8 cellular contexts compared by ENCODE assay signal in genomic region chr12:113247123-113248045, GRCh38. TPM values are rescaled to one million over a fixed set of nuclear protein-coding genes. Genes with fewer than 3 reads are reported as not detected.
A peak's percentile ranks its signal among the peaks of the same experiment; 100 is the strongest.
DNase-seq lines count a peak whose midpoint lies in the region; ATAC-seq, FAIRE-seq and TF ChIP-seq lines count a peak whose summit lies in the region.

No MANE protein-coding gene starts in this region.

- H3K36me3 Mint-ChIP-seq in progenitor cell of endocrine pancreas (ENCODE audit: insufficient read depth): peaks cover 1% of the 10 kb centered on the region
- peaks cover 30% of the 10 kb centered on the region for H3K36me3 Mint-ChIP-seq in activated naive CD8-positive, alpha-beta T cell treated with anti-CD3 and anti-CD28 coated beads, Interleukin-2, amount 50 U/mL, for 24 hours (ENCODE audit: low read depth)

- in situ Hi-C loops in Panc1 (cut with HindIII; ENCODE audit: low pct_unique_long_range_greater_than_20kb, low sequenced_read_pairs): no loop called here

- no peak overlapping the region for H3K9ac ChIP-seq in DND-41 (ENCODE audit: low read depth, low read length)
- H3K9ac ChIP-seq in endothelial cell of umbilical vein (replicated peaks; ENCODE audit: extremely low read depth, insufficient read depth, low read length): no peak overlapping the region

- H3K9me3 ChIP-seq in DND-41 (ENCODE audit: insufficient read depth, low read length, severe bottlenecking) (no peaks in the 10 kb centered on the region), Panc1 (ENCODE audit: control insufficient read depth, insufficient read depth, low read depth, low read length) (no peaks in the 10 kb centered on the region), endothelial cell of umbilical vein (replicated peaks; ENCODE audit: control insufficient read depth, insufficient read depth, low read length) (no peaks in the 10 kb centered on the region)

- H3K4me1 Mint-ChIP-seq in progenitor cell of endocrine pancreas (ENCODE audit: low read depth): peaks cover 37% of the 10 kb centered on the region
- H3K4me1 Mint-ChIP-seq in activated naive CD8-positive, alpha-beta T cell treated with anti-CD3 and anti-CD28 coated beads, Interleukin-2, amount 50 U/mL, for 24 hours: peaks cover 1% of the 10 kb centered on the region

- H3K4me1 ChIP-seq in DND-41 (ENCODE audit: insufficient read depth, low read length) (no peaks in the 10 kb centered on the region), Panc1 (ENCODE audit: control insufficient read depth, insufficient read depth, low read length) (peaks cover 38% of the 10 kb centered on the region), endothelial cell of umbilical vein (ENCODE audit: control insufficient read depth, extremely low read depth, insufficient read depth, low read length) (peaks cover 31% of the 10 kb centered on the region)

- POLR2A ChIA-PET in Panc1 (lab: Charles Lee): no interaction called here
- POLR2A ChIA-PET in endothelial cell of umbilical vein (lab: Charles Lee): interaction anchor here (2.4 kb wide), 1 partner anchor 26 kb away, joined by 8 read pairs; the partner anchor contains the start of gene TPCN1

- H3K27me3 ChIP-seq in DND-41 (ENCODE audit: insufficient read depth, low read length, poor library complexity) (no peaks in the 10 kb centered on the region), Panc1 (ENCODE audit: control insufficient read depth, insufficient read depth, low read length) (no peaks in the 10 kb centered on the region), endothelial cell of umbilical vein (ENCODE audit: control insufficient read depth in 2 of 2, insufficient read depth in 2 of 2, low read length in 2 of 2) (no peaks in the 10 kb centered on the region)

- peak; percentile 81 for FAIRE-seq in endothelial cell of umbilical vein (lab: Jason Lieb, UNC)

- H4K20me1 ChIP-seq in DND-41 (ENCODE audit: insufficient read depth, low read length) (no peaks in the 10 kb centered on the region; the same call in 1 of the 2 replicates), endothelial cell of umbilical vein (replicated peaks; ENCODE audit: control insufficient read depth, extremely low read depth, insufficient read depth, low read length) (no peaks in the 10 kb centered on the region)

- H3K27ac ChIP-seq in DND-41 (ENCODE audit: low read length) (peak overlapping the region; percentile 19; the same call in 1 of the 2 replicates), Panc1 (ENCODE audit: low read length) (peak overlapping the region; percentile 37; the same call in 1 of the 2 replicates), endothelial cell of umbilical vein (ENCODE audit: insufficient read depth, low read depth, low read length) (peak overlapping the region; percentile 2)

- no peak overlapping the region for H3K4me3 ChIP-seq in DND-41 (ENCODE audit: low read depth in 1 of 2, low read length in 2 of 2)
- H3K4me3 ChIP-seq in Panc1 (ENCODE audit: low read depth in 2 of 2, low read length in 2 of 2): no peak overlapping the region
- H3K4me3 ChIP-seq in endothelial cell of umbilical vein (replicated peaks in 1 of 3; ENCODE audit: insufficient read depth in 1 of 3, low read depth in 1 of 3, low read length in 3 of 3): no peak overlapping the region

- no peak overlapping the region for H2AFZ ChIP-seq in DND-41 (ENCODE audit: low read depth, low read length)
- H2AFZ ChIP-seq in endothelial cell of umbilical vein (ENCODE audit: low read depth, low read length): peak overlapping the region; percentile 37

- BruUV-seq in Panc1 (replicated peaks; lab: Mats Ljungman, UMichigan) (no TSS peak), endothelial cell of umbilical vein (replicated peaks; lab: Mats Ljungman, UMichigan) (no TSS peak)

- no peaks in the 10 kb centered on the region for H3K9me3 Mint-ChIP-seq in progenitor cell of endocrine pancreas (ENCODE audit: low read depth)
- H3K9me3 Mint-ChIP-seq in activated naive CD8-positive, alpha-beta T cell treated with anti-CD3 and anti-CD28 coated beads, Interleukin-2, amount 50 U/mL, for 24 hours: no peaks in the 10 kb centered on the region

- ATAC-seq in DND-41 (ENCODE audit: insufficient read depth, low read depth): no peak
- ATAC-seq in Panc1: no peak
- no peak for ATAC-seq in activated naive CD8-positive, alpha-beta T cell treated with anti-CD3 and anti-CD28 coated beads, Interleukin-2, amount 50 U/mL, for 24 hours
- ATAC-seq in HG03108 (IDR thresholded peaks at IDR 0.05; ENCODE audit: unreplicated experiment): no peak

- no peak for TF ChIP-seq POLR2A in endothelial cell of umbilical vein (IDR thresholded peaks at IDR 0.05; ENCODE audit: low read depth, low read length)

- no peak for DNase-seq in DND-41
- DNase-seq in Panc1 (ENCODE audit: low read depth, low spot score): no peak
- DNase-seq in endothelial cell of umbilical vein (ENCODE audit: low read depth, low spot score): peak; percentile 67
- DNase-seq in progenitor cell of endocrine pancreas (ENCODE audit: low spot score, unreplicated experiment): no peak
- no peak for DNase-seq in AML-193 (lab: John Stamatoyannopoulos, UW)
- DNase-seq in activated naive CD8-positive, alpha-beta T cell treated with anti-CD3 and anti-CD28 coated beads, Interleukin-2, amount 50 U/mL, for 24 hours: no peak
- DNase-seq in stimulated activated CD4-positive, alpha-beta T cell treated with anti-CD3 and anti-CD28 coated beads, Interleukin-2, amount 100 ng/mL, for 48 hours: no peak

- no peaks in the 10 kb centered on the region for H3K9me1 ChIP-seq in endothelial cell of umbilical vein (replicated peaks; ENCODE audit: control insufficient read depth, extremely low read depth, insufficient read depth, low read length)

- intact Hi-C loops in Panc1 (cut with micrococcal nuclease; ENCODE audit: unreplicated experiment): no loop called here
- intact Hi-C loops in endothelial cell of umbilical vein (cut with micrococcal nuclease): loop anchor here (2.0 kb wide), 2 partner anchors 13 to 51 kb away; no protein-coding TSS in a partner anchor

- TF ChIP-seq CTCF in DND-41 (IDR thresholded peaks at IDR 0.05; ENCODE audit: borderline replicate concordance, extremely low read depth, low read length, poor library complexity, severe bottlenecking): no peak
- no peak for TF ChIP-seq CTCF in Panc1 (IDR thresholded peaks at IDR 0.05)
- no peak for TF ChIP-seq CTCF in endothelial cell of umbilical vein (IDR thresholded peaks at IDR 0.05; ENCODE audit: extremely low read depth in 1 of 2, insufficient read depth in 1 of 2, low read depth in 1 of 2, low read length in 2 of 2)
- no peak for TF ChIP-seq CTCF in progenitor cell of endocrine pancreas (IDR thresholded peaks at IDR 0.05; ENCODE audit: unreplicated experiment)

- dilution Hi-C loops in endothelial cell of umbilical vein (cut with MboI; ENCODE audit: extremely low pct_ligation_motif_present, low sequenced_read_pairs): no loop called here

- H3K27ac Mint-ChIP-seq in progenitor cell of endocrine pancreas: peak overlapping the region; percentile 98
- no peak overlapping the region for H3K27ac Mint-ChIP-seq in activated naive CD8-positive, alpha-beta T cell treated with anti-CD3 and anti-CD28 coated beads, Interleukin-2, amount 50 U/mL, for 24 hours

- no peaks in the 10 kb centered on the region for H3K79me2 ChIP-seq in DND-41 (ENCODE audit: insufficient read depth, low read length)
- no peaks in the 10 kb centered on the region for H3K79me2 ChIP-seq in endothelial cell of umbilical vein (ENCODE audit: control insufficient read depth, insufficient read depth, low read length)

- CTCF ChIA-PET in Panc1 (lab: Charles Lee): no interaction called here
- CTCF ChIA-PET in endothelial cell of umbilical vein (lab: Charles Lee): interaction anchor here (0.8 to 1.4 kb wide), 3 partner anchors 24 to 178 kb away, joined by 4 read pairs; no protein-coding TSS in a partner anchor

- H3K4me2 ChIP-seq in DND-41 (ENCODE audit: insufficient read depth, low read length) (no peak overlapping the region), endothelial cell of umbilical vein (ENCODE audit: insufficient read depth, low read length) (no peak overlapping the region)

- H3K27me3 Mint-ChIP-seq in progenitor cell of endocrine pancreas: no peaks in the 10 kb centered on the region
- H3K27me3 Mint-ChIP-seq in activated naive CD8-positive, alpha-beta T cell treated with anti-CD3 and anti-CD28 coated beads, Interleukin-2, amount 50 U/mL, for 24 hours: no peaks in the 10 kb centered on the region

- H3K36me3 ChIP-seq in DND-41 (ENCODE audit: insufficient read depth, low read length): peaks cover 54% of the 10 kb centered on the region
- H3K36me3 ChIP-seq in Panc1 (ENCODE audit: control insufficient read depth, insufficient read depth, low read length): no peaks in the 10 kb centered on the region
- H3K36me3 ChIP-seq in endothelial cell of umbilical vein (ENCODE audit: control insufficient read depth in 2 of 2, extremely low read depth in 1 of 2, insufficient read depth in 2 of 2, low read length in 2 of 2): peaks cover 0 to 3% of the 10 kb centered on the region in 2 experiments

- peak overlapping the region; percentile 50 for H3K4me3 Mint-ChIP-seq in progenitor cell of endocrine pancreas (ENCODE audit: low read depth)
- H3K4me3 Mint-ChIP-seq in activated naive CD8-positive, alpha-beta T cell treated with anti-CD3 and anti-CD28 coated beads, Interleukin-2, amount 50 U/mL, for 24 hours: no peak overlapping the region

TF ChIP-seq in endothelial cell of umbilical vein, 7 proteins besides CTCF, POLR2A, EP300 and RAD21:
- TF ChIP-seq MYC (IDR thresholded peaks at IDR 0.05; ENCODE audit: low read depth, low read length) (no peak), MAX (IDR thresholded peaks at IDR 0.05; ENCODE audit: insufficient read depth, insufficient read length) (peak; percentile 62), GATA2 (IDR thresholded peaks at IDR 0.05; ENCODE audit: insufficient read depth, insufficient read length, low read depth, low read length) (no peak), JUN (IDR thresholded peaks at IDR 0.05; ENCODE audit: borderline replicate concordance, insufficient read depth, insufficient read length, low read depth) (no peak), FOS (IDR thresholded peaks at IDR 0.05; ENCODE audit: borderline replicate concordance, insufficient read depth, low read length) (peak; percentile 69)

RNA-seq across cellular contexts. Expression of gene TPCN1, which starts 26.1 kb away (rescaled TPM):
- 75.2 TPM for total RNA-seq in Panc1 (2021; ENCODE audit: unreplicated experiment)
- polyA plus RNA-seq in Panc1 (2012; ENCODE audit: insufficient read length): 94.6 TPM
- total RNA-seq in endothelial cell of umbilical vein: 17.9 and 28.3 TPM in 2 replicates
- 18.7 and 19.5 TPM in 2 replicates for polyA plus RNA-seq in endothelial cell of umbilical vein
- polyA plus RNA-seq in endothelial cell of umbilical vein (2011; cell fraction: cytosol; rRNA removed): 11.0 and 12.8 TPM in 2 replicates
- 69.3 and 74.3 TPM in 2 replicates for polyA plus RNA-seq in endothelial cell of umbilical vein (2011; cell fraction: nucleus; rRNA removed)
- 15.9 and 22.7 TPM in 2 replicates for polyA plus RNA-seq in endothelial cell of umbilical vein (2012)
- 35.2 and 36.9 TPM in 2 replicates for polyA minus RNA-seq in endothelial cell of umbilical vein
- polyA minus RNA-seq in endothelial cell of umbilical vein (2011; cell fraction: cytosol; rRNA and poly(A)+ RNA removed): 18.6 TPM
- polyA minus RNA-seq in endothelial cell of umbilical vein (2011; cell fraction: nucleus; rRNA and poly(A)+ RNA removed): 34.9 and 40.1 TPM in 2 replicates
- total RNA-seq in progenitor cell of endocrine pancreas: 32.1 and 34.1 TPM in 2 replicates
